ENCODE assay signal across 8 cellular contexts in the genomic region with DNA sequence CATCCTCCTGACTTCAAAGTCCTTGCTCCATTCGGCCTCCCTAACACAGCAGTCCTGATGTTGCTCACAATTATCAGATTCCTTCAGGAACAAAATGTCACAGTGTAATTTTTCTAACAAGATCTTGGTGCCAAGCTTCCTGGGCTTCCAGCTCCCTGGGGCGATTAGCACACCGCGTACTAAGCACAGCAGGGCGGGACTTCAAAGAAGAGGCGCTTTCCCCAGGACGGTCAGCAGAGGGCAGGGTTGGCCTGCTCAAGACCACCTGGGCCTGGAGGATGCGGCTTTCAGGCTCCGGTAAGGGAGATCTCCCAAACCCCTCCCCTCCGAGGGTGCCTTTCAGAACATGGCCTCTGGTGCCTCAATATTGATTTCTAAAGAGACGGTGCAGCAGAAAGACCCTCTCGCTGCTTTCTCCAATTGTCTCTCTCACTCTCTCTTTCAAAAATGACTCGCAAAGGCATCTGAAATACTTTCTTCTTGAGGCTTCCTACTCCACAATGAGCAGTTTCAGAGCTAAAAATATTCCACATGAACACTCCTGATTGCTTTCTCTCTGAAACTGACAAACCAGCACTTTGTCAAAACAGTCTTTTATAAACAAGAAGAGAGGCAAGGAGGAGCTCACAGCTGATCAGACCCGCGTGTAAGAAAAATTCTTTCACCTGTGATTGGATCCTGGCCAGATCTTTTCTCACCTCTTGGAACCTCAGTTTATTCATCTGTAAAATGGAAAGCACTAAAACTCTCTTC.
DNase-seq lines count a peak whose midpoint lies in the region; ATAC-seq lines count a peak whose summit lies in the region.

No MANE protein-coding gene starts in this region.

- H3K4me3 Mint-ChIP-seq in T-helper 2 cell treated with Interferon-gamma antibody and Interleukin-4, amounts not matched to agents 5 μg/mL and 100 μg/mL, for 36 hours = no peak overlapping the region

- H3K27me3 Mint-ChIP-seq in T-helper 2 cell treated with Interferon-gamma antibody and Interleukin-4, amounts not matched to agents 5 μg/mL and 100 μg/mL, for 36 hours (ENCODE audit: low read depth) = peaks cover 5% of the 10 kb centered on the region

- H3K9me3 Mint-ChIP-seq in T-helper 2 cell treated with Interferon-gamma antibody and Interleukin-4, amounts not matched to agents 5 μg/mL and 100 μg/mL, for 36 hours = no peaks in the 10 kb centered on the region

- H3K36me3 Mint-ChIP-seq in T-helper 2 cell treated with Interferon-gamma antibody and Interleukin-4, amounts not matched to agents 5 μg/mL and 100 μg/mL, for 36 hours (ENCODE audit: low read depth) = no peaks in the 10 kb centered on the region

- peak; percentile 92 for ATAC-seq in GM18861 (IDR thresholded peaks at IDR 0.05; ENCODE audit: unreplicated experiment)
- peak; percentile 96 for ATAC-seq in HG02981 (IDR thresholded peaks at IDR 0.05; ENCODE audit: unreplicated experiment)
- ATAC-seq in left lobe of liver = peak; percentile 99

- no peaks in the 10 kb centered on the region for H3K4me1 Mint-ChIP-seq in T-helper 2 cell treated with Interferon-gamma antibody and Interleukin-4, amounts not matched to agents 5 μg/mL and 100 μg/mL, for 36 hours (ENCODE audit: low read depth)

- DNase-seq in AML-193 (lab: John Stamatoyannopoulos, UW) = peak; percentile 53 to 58
- peak; percentile 61 for DNase-seq in NCI-H1694 (lab: John Stamatoyannopoulos, UW)
- peak; percentile 35 for DNase-seq in T-helper 2 cell treated with Interferon-gamma antibody and Interleukin-4, amounts not matched to agents 5 μg/mL and 100 μg/mL, for 36 hours (ENCODE audit: low spot score)
- DNase-seq in cerebellum (ENCODE audit: low spot score) = peak; percentile 64
- peak; percentile 85 for DNase-seq in left lobe of liver (ENCODE audit: low spot score)
- DNase-seq in stimulated activated CD4-positive, alpha-beta T cell treated with anti-CD3 and anti-CD28 coated beads, Interleukin-2, amount 100 ng/mL, for 48 hours = peak; percentile 19 to 33

- no peak overlapping the region for H3K27ac Mint-ChIP-seq in T-helper 2 cell treated with Interferon-gamma antibody and Interleukin-4, amounts not matched to agents 5 μg/mL and 100 μg/mL, for 36 hours

Comparison
In these comparisons a context has a peak if more than half of its experiments do, and no peak if none do; other contexts are left out.
1. Peak in every context shown above with its lines: DNase-seq and ATAC-seq.
2. DNase-seq: peak in every context shown above with its lines; median percentile 85 in left lobe of liver; 64 in cerebellum; 61 in NCI-H1694; 56 in AML-193; 35 in T-helper 2 cell treated with Interferon-gamma antibody and Interleukin-4, amounts not matched to agents 5 μg/mL and 100 μg/mL, for 36 hours; 26 in stimulated activated CD4-positive, alpha-beta T cell treated with anti-CD3 and anti-CD28 coated beads, Interleukin-2, amount 100 ng/mL, for 48 hours.